8 cellular contexts compared by ENCODE assay signal in the genomic region with DNA sequence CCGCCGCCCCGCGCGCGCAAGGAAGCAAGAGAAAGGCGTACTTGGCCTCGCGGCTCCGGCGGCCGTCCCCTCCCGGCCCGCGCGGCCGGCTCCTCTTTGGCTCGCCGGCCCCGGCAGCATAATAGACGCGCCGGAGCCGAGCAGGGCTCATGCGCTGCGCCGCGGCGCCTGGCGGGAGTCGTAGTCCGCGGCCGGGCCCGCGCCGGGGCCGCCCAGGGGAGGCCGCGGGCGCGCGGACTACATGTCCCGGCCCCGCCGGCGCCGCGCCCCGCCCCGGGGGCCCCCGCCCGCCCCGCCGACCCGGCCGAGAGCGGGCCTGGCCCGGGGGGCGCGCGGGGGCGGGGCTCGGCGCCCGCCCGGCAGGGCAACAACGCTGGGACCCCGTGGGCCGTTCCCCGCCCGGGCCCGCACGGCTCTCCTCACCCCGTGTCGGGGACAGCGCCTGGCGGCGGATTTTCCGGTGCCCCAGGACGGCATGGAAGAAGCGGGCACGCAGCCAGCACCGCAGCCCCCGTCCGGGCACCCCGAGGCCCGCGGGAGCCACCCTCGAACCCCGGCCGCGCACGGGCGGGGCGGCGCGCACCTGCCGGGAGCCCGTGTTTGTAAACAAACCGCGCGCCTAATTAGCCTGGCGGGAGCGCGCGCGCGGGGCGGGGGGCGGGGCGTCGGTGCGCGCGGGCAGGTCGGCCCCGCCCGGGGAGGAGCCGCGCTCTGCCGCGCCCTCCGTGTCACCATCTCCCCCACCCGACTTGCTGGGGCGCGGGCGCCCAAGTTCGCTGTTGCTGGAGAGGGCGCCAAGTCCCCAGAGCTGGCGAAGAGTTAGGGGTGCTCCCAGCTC. TPM values are rescaled to one million over a fixed set of nuclear protein-coding genes. Genes with fewer than 3 reads are reported as not detected.
DNase-seq lines count a peak whose midpoint lies in the region; ATAC-seq lines count a peak whose summit lies in the region.

Gene BRD3, minus strand, starts transcription at position 123 of the 838 bp plus-strand sequence. CDS start 14,549 bp downstream, outside the sequence.

- peaks cover 0 to 40% (median 23%) of the 10 kb centered on the region in 4 donors for H3K4me1 Mint-ChIP-seq in CD4-positive, CD25-positive, alpha-beta regulatory T cell
- peaks cover 30% of the 10 kb centered on the region for H3K4me1 Mint-ChIP-seq in activated CD8-positive, alpha-beta T cell treated with anti-CD3 and anti-CD28 coated beads, Interleukin-2, amount 10 ng/mL, durations not matched to agents 7 days and 5 days (ENCODE audit: low read depth)
- H3K4me1 Mint-ChIP-seq in memory B cell = peaks cover 11% of the 10 kb centered on the region

- H3K4me1 ChIP-seq in CD4-positive, CD25-positive, alpha-beta regulatory T cell (ENCODE audit: control insufficient read depth, insufficient read depth, low read length, poor library complexity, severe bottlenecking) = peaks cover 30% of the 10 kb centered on the region

- POLR2A ChIA-PET in activated CD8-positive, alpha-beta T cell treated with anti-CD3 and anti-CD28 coated beads, Interleukin-2, amount 10 ng/mL, durations not matched to agents 7 days and 5 days (lab: Charles Lee) = interaction anchor here (1.0 kb wide), 1 partner anchor 26 kb away, joined by 3 read pairs; no protein-coding TSS in a partner anchor

- no peaks in the 10 kb centered on the region for H3K36me3 ChIP-seq in CD4-positive, CD25-positive, alpha-beta regulatory T cell (ENCODE audit: control insufficient read depth, insufficient read depth, low read length)

- H3K27ac ChIP-seq in CD4-positive, CD25-positive, alpha-beta regulatory T cell (ENCODE audit: insufficient read depth, low read length, poor library complexity, severe bottlenecking) = peak within 1 kb of the TSS; percentile 86

- H3K4me3 Mint-ChIP-seq in CD4-positive, CD25-positive, alpha-beta regulatory T cell = peak within 1 kb of the TSS; percentile 89 to 98 (median 95)
- peak within 1 kb of the TSS; percentile 93 for H3K4me3 Mint-ChIP-seq in activated CD8-positive, alpha-beta T cell treated with anti-CD3 and anti-CD28 coated beads, Interleukin-2, amount 10 ng/mL, durations not matched to agents 7 days and 5 days
- H3K4me3 Mint-ChIP-seq in memory B cell = peak within 1 kb of the TSS; percentile 87

- H3K36me3 Mint-ChIP-seq in CD4-positive, CD25-positive, alpha-beta regulatory T cell = no peaks in the 10 kb centered on the region
- H3K36me3 Mint-ChIP-seq in activated CD8-positive, alpha-beta T cell treated with anti-CD3 and anti-CD28 coated beads, Interleukin-2, amount 10 ng/mL, durations not matched to agents 7 days and 5 days (ENCODE audit: low read depth) = peaks cover 4% of the 10 kb centered on the region
- no peaks in the 10 kb centered on the region for H3K36me3 Mint-ChIP-seq in memory B cell

- H3K4me3 ChIP-seq in CD4-positive, CD25-positive, alpha-beta regulatory T cell (ENCODE audit: low read depth, low read length) = peak within 1 kb of the TSS; percentile 71

- DNase-seq in CD4-positive, CD25-positive, alpha-beta regulatory T cell = peak; percentile 76 to 90 (median 85)
- DNase-seq in NCI-H82 (lab: John Stamatoyannopoulos, UW) (peak; percentile 90), memory B cell (ENCODE audit: low spot score in 2 of 2) (peak; percentile 79 to 86)
- peak; percentile 84 for DNase-seq in activated CD8-positive, alpha-beta T cell treated with anti-CD3 and anti-CD28 coated beads, Interleukin-2, amount 10 ng/mL, durations not matched to agents 7 days and 5 days
- peak; percentile 73 for DNase-seq in effector CD8-positive, alpha-beta T cell (lab: John Stamatoyannopoulos, UW)
- DNase-seq in stimulated activated CD8-positive, alpha-beta memory T cell treated with anti-CD3 and anti-CD28 coated beads, Interleukin-12 subunit alpha, Interleukin-12 subunit beta, amount 100 ng/mL, for 1 hour (ENCODE audit: low read depth) = peak; percentile 62

- H3K9me3 ChIP-seq in CD4-positive, CD25-positive, alpha-beta regulatory T cell (ENCODE audit: control insufficient read depth in 2 of 2, low read length in 2 of 2) = no peaks in the 10 kb centered on the region

- peaks cover 8% of the 10 kb centered on the region for H3K27me3 ChIP-seq in CD4-positive, CD25-positive, alpha-beta regulatory T cell (ENCODE audit: control insufficient read depth, insufficient read depth, low read length)

- peak within 1 kb of the TSS; percentile 77 to 98 (median 94) for H3K27ac Mint-ChIP-seq in CD4-positive, CD25-positive, alpha-beta regulatory T cell
- peak within 1 kb of the TSS; percentile 93 for H3K27ac Mint-ChIP-seq in activated CD8-positive, alpha-beta T cell treated with anti-CD3 and anti-CD28 coated beads, Interleukin-2, amount 10 ng/mL, durations not matched to agents 7 days and 5 days
- H3K27ac Mint-ChIP-seq in memory B cell = peak within 1 kb of the TSS; percentile 47

- CTCF ChIA-PET in activated CD8-positive, alpha-beta T cell treated with anti-CD3 and anti-CD28 coated beads, Interleukin-2, amount 10 ng/mL, durations not matched to agents 7 days and 5 days (lab: Charles Lee) = no interaction called here

- peaks cover 0 to 1% (median 0%) of the 10 kb centered on the region in 7 donors for H3K9me3 Mint-ChIP-seq in CD4-positive, CD25-positive, alpha-beta regulatory T cell
- H3K9me3 Mint-ChIP-seq in activated CD8-positive, alpha-beta T cell treated with anti-CD3 and anti-CD28 coated beads, Interleukin-2, amount 10 ng/mL, durations not matched to agents 7 days and 5 days (ENCODE audit: insufficient read depth) = no peaks in the 10 kb centered on the region
- no peaks in the 10 kb centered on the region for H3K9me3 Mint-ChIP-seq in memory B cell

- ATAC-seq in CD4-positive, CD25-positive, alpha-beta regulatory T cell (ENCODE audit: low read depth in 2 of 2) = peak; percentile 86 to 89
- ATAC-seq in GM19372 (IDR thresholded peaks at IDR 0.05; ENCODE audit: low read depth, unreplicated experiment) (peak; percentile 71), HG03558 (IDR thresholded peaks at IDR 0.05; ENCODE audit: extremely low read depth, unreplicated experiment) (peak; percentile 66), memory B cell (ENCODE audit: low read depth) (peak; percentile 80)
- peak; percentile 85 for ATAC-seq in activated CD8-positive, alpha-beta T cell treated with anti-CD3 and anti-CD28 coated beads, Interleukin-2, amount 10 ng/mL, durations not matched to agents 7 days and 5 days

- H3K27me3 Mint-ChIP-seq in CD4-positive, CD25-positive, alpha-beta regulatory T cell = peaks cover 38% of the 10 kb centered on the region
- peaks cover 20% of the 10 kb centered on the region for H3K27me3 Mint-ChIP-seq in activated CD8-positive, alpha-beta T cell treated with anti-CD3 and anti-CD28 coated beads, Interleukin-2, amount 10 ng/mL, durations not matched to agents 7 days and 5 days (ENCODE audit: low read depth)
- peaks cover 8% of the 10 kb centered on the region for H3K27me3 Mint-ChIP-seq in memory B cell

RNA-seq across cellular contexts. Expression of gene BRD3, which starts in this region (rescaled TPM):
- 39.3 TPM for total RNA-seq in CD4-positive, CD25-positive, alpha-beta regulatory T cell
- polyA plus RNA-seq in CD4-positive, CD25-positive, alpha-beta regulatory T cell = 10 to 100 TPM; 10.4 to 13.7 (median 12.1) TPM
- total RNA-seq in activated CD8-positive, alpha-beta T cell treated with anti-CD3 and anti-CD28 coated beads, Interleukin-2, amount 10 ng/mL, durations not matched to agents 7 days and 5 days = 10 to 100 TPM; 42.1 to 45.2 TPM

Comparison
In these comparisons a context has a peak if more than half of its experiments do, and no peak if none do; other contexts are left out.
1. Peak in every context shown above with its lines: DNase-seq, ATAC-seq, H3K4me3 ChIP-seq and H3K27ac ChIP-seq.